In genomic region chr11:64023731-64024710, GRCh38 we compare ENCODE assay signal across 22 cellular contexts. TPM values are rescaled to one million over a fixed set of nuclear protein-coding genes. Genes with fewer than 3 reads are reported as not detected.
DNase-seq lines count a peak whose midpoint lies in the region; ATAC-seq and TF ChIP-seq lines count a peak whose summit lies in the region.
"Had no signal": no experiment of that assay in that cellular context is flagged by ENCODE, and none has a peak within 500 bp of the region (broad histone marks: within the 10 kb centered on the region; RNA-seq: fewer than 3 reads in every experiment).

No MANE protein-coding gene starts in this region.

- H3K4me3 Mint-ChIP-seq in neural progenitor cell, result no peak overlapping the region
- H3K4me3 Mint-ChIP-seq: activated CD4-positive, alpha-beta memory T cell treated with anti-CD3 and anti-CD28 coated beads, Interleukin-2, amount 10 ng/mL, durations not matched to agents 7 days and 5 days; CD8-positive, alpha-beta T cell; stimulated activated naive CD8-positive, alpha-beta T cell treated with anti-CD3 and anti-CD28 coated beads, Interleukin-15, amount 100 ng/mL, for 72 hours had no signal

- peak overlapping the region; percentile 75 for H3K27ac Mint-ChIP-seq in neural progenitor cell
- H3K27ac Mint-ChIP-seq: activated CD4-positive, alpha-beta memory T cell treated with anti-CD3 and anti-CD28 coated beads, Interleukin-2, amount 10 ng/mL, durations not matched to agents 7 days and 5 days; CD8-positive, alpha-beta T cell; stimulated activated naive CD8-positive, alpha-beta T cell treated with anti-CD3 and anti-CD28 coated beads, Interleukin-15, amount 100 ng/mL, for 72 hours had no signal

- no peaks in the 10 kb centered on the region for H3K36me3 Mint-ChIP-seq in neural progenitor cell
- H3K36me3 Mint-ChIP-seq: CD8-positive, alpha-beta T cell had no signal

- H3K27ac ChIP-seq in heart right ventricle, result peak overlapping the region in 8 of 10 donors; percentile 39 to 78 (median 58)
- H3K27ac ChIP-seq in neural progenitor cell, result no peak overlapping the region
- no peak overlapping the region for H3K27ac ChIP-seq in brain microvascular endothelial cell
- H3K27ac ChIP-seq: ascending aorta, HL-60, tibial nerve had no signal

- H3F3A ChIP-seq in neural progenitor cell (ENCODE audit: low read depth), result peaks cover 13% of the 10 kb centered on the region

- DNase-seq in NT2/D1 (ENCODE audit: low read depth, low spot score) (peak; percentile 68), heart right ventricle (no peak), neural progenitor cell (ENCODE audit: low spot score) (no peak), brain microvascular endothelial cell (no peak)
- DNase-seq: activated CD4-positive, alpha-beta memory T cell treated with anti-CD3 and anti-CD28 coated beads, Interleukin-2, amount 10 ng/mL, durations not matched to agents 7 days and 5 days; activated naive CD4-positive, alpha-beta T cell treated with Interleukin-2 at 50 U/mL for 16 hours; CD8-positive, alpha-beta T cell; effector CD8-positive, alpha-beta T cell; GOT3; MG63; midbrain; NCI-H1436 treated with DMSO at 0.1 percent for 48 hours; NCI-H524 treated with DMSO at 0.1 percent for 48 hours; stimulated activated CD4-positive, alpha-beta T cell treated with anti-CD3 and anti-CD28 coated beads, Interleukin-4, amount 100 ng/mL, for 24 hours; stimulated activated naive CD8-positive, alpha-beta T cell treated with anti-CD3 and anti-CD28 coated beads, Interleukin-15, amount 100 ng/mL, for 72 hours; T1000 had no signal

- H2AFZ ChIP-seq in neural progenitor cell (replicated peaks), result no peak overlapping the region

- H4K20me1 ChIP-seq in neural progenitor cell (ENCODE audit: low read depth), result peaks cover 10% of the 10 kb centered on the region

- peaks cover 11% of the 10 kb centered on the region for H3K27me3 ChIP-seq in NT2/D1 (ENCODE audit: insufficient read depth, insufficient read length)
- H3K27me3 ChIP-seq in heart right ventricle, result peaks cover 0 to 8% (median 0%) of the 10 kb centered on the region in 7 donors
- peaks cover 7% of the 10 kb centered on the region for H3K27me3 ChIP-seq in neural progenitor cell
- no peaks in the 10 kb centered on the region for H3K27me3 ChIP-seq in brain microvascular endothelial cell (replicated peaks)
- H3K27me3 ChIP-seq: ascending aorta, MG63 had no signal

- intact Hi-C loops in heart right ventricle (cut with DNase I), result no loop called here

- H3K27me3 Mint-ChIP-seq in neural progenitor cell (ENCODE audit: insufficient read depth, low read depth), result peaks cover 7% of the 10 kb centered on the region

- H3K4me1 Mint-ChIP-seq in neural progenitor cell, result peaks cover 66% of the 10 kb centered on the region
- H3K4me1 Mint-ChIP-seq: activated CD4-positive, alpha-beta memory T cell treated with anti-CD3 and anti-CD28 coated beads, Interleukin-2, amount 10 ng/mL, durations not matched to agents 7 days and 5 days had no signal

- H3K4me3 ChIP-seq in NT2/D1 (ENCODE audit: insufficient read length, low read depth) (no peak overlapping the region), heart right ventricle (no peak overlapping the region), neural progenitor cell (no peak overlapping the region), brain microvascular endothelial cell (ENCODE audit: low read depth, low read length) (no peak overlapping the region)
- H3K4me3 ChIP-seq: ascending aorta, MG63, smooth muscle cell, tibial nerve had no signal

- H3K79me2 ChIP-seq in neural progenitor cell (ENCODE audit: low read depth), result no peaks in the 10 kb centered on the region

- H3K4me1 ChIP-seq in NT2/D1 (ENCODE audit: insufficient read depth, insufficient read length) (peaks cover 50% of the 10 kb centered on the region), heart right ventricle (peaks cover 2 to 43% (median 17%) of the 10 kb centered on the region in 9 donors), neural progenitor cell (peaks cover 32% of the 10 kb centered on the region)

- no peaks in the 10 kb centered on the region for H3K9me3 Mint-ChIP-seq in neural progenitor cell
- H3K9me3 Mint-ChIP-seq: activated CD4-positive, alpha-beta memory T cell treated with anti-CD3 and anti-CD28 coated beads, Interleukin-2, amount 10 ng/mL, durations not matched to agents 7 days and 5 days; CD8-positive, alpha-beta T cell; stimulated activated naive CD8-positive, alpha-beta T cell treated with anti-CD3 and anti-CD28 coated beads, Interleukin-15, amount 100 ng/mL, for 72 hours had no signal

- no peak overlapping the region for H3K9ac ChIP-seq in NT2/D1 (ENCODE audit: insufficient read length, low read depth)
- no peak overlapping the region for H3K9ac ChIP-seq in neural progenitor cell

- ATAC-seq in heart right ventricle (peak in 2 of 8 donors; percentile 21 to 43), GM18502 (IDR thresholded peaks at IDR 0.05; ENCODE audit: poor library complexity, unreplicated experiment) (no peak)
- ATAC-seq: CD8-positive, alpha-beta T cell; left lobe of liver; stimulated activated naive CD8-positive, alpha-beta T cell treated with anti-CD3 and anti-CD28 coated beads, Interleukin-15, amount 100 ng/mL, for 72 hours had no signal

- WGBS in heart right ventricle, 2 donors, result 77 to 81% methylated on average over 19 of the region's 19 CpGs

- in situ Hi-C loops in brain microvascular endothelial cell (cut with HindIII; ENCODE audit: low pct_ligation_motif_present, low sequenced_read_pairs), result no loop called here

- H3K9me3 ChIP-seq in NT2/D1 (ENCODE audit: insufficient read depth, low read length) (no peaks in the 10 kb centered on the region), heart right ventricle (no peaks in the 10 kb centered on the region), neural progenitor cell (ENCODE audit: low read depth) (no peaks in the 10 kb centered on the region)
- H3K9me3 ChIP-seq: ascending aorta, MG63, tibial nerve had no signal

- H3K4me2 ChIP-seq in neural progenitor cell, result no peak overlapping the region
- H3K4me2 ChIP-seq: smooth muscle cell had no signal

- no peak for TF ChIP-seq CTCF in heart right ventricle (IDR thresholded peaks at IDR 0.05)
- TF ChIP-seq CTCF in neural progenitor cell (IDR thresholded peaks at IDR 0.05), result no peak
- TF ChIP-seq CTCF in brain microvascular endothelial cell (IDR thresholded peaks at IDR 0.05; ENCODE audit: low read depth, low read length, missing control alignments), result no peak

- H3K36me3 ChIP-seq in NT2/D1 (ENCODE audit: insufficient read depth, insufficient read length, low read length) (no peaks in the 10 kb centered on the region), heart right ventricle (no peaks in the 10 kb centered on the region), neural progenitor cell (no peaks in the 10 kb centered on the region), brain microvascular endothelial cell (replicated peaks) (no peaks in the 10 kb centered on the region)
- H3K36me3 ChIP-seq: ascending aorta, MG63, tibial nerve had no signal

RNA-seq across cellular contexts. Expression of gene FLRT1, which starts 11.7 kb away (rescaled TPM):
- total RNA-seq in heart right ventricle (under 1 TPM; 0.17 to 0.83 (median 0.39) TPM), neural progenitor cell (ENCODE audit: low replicate concordance) (0.11 and 0.12 TPM in 2 replicates)
- polyA plus RNA-seq in heart right ventricle, result under 1 TPM; 0.22 to 0.44 TPM
- total RNA-seq: CD8-positive, alpha-beta T cell; left lobe of liver had no signal

RNA-seq across cellular contexts. Expression of gene OTUB1, which starts 37.8 kb away (rescaled TPM):
- total RNA-seq in heart right ventricle, result 10 to 100 TPM; 47.0 to 58.2 (median 49.8) TPM
- polyA plus RNA-seq in heart right ventricle, result 10 to 100 TPM; 34.9 to 87.0 TPM
- 51.3 and 84.8 TPM in 2 replicates for total RNA-seq in neural progenitor cell (ENCODE audit: low replicate concordance)

RNA-seq across cellular contexts. Expression of gene COX8A, which starts 49.6 kb away (rescaled TPM):
- total RNA-seq in heart right ventricle (1,000 to 10,000 TPM in 6 of 10 donors, 100 to 1,000 TPM in 4; 868 to 1,274 (median 1,041) TPM), neural progenitor cell (ENCODE audit: low replicate concordance) (86.0 and 337 TPM in 2 replicates)
- polyA plus RNA-seq in heart right ventricle, result 1,000 to 10,000 TPM; 1,312 to 2,481 TPM

Comparison
In these comparisons a context has a peak if more than half of its experiments do, and no peak if none do; other contexts are left out.
1. H3K27ac ChIP-seq: peak in heart right ventricle (8 of 10); none in neural progenitor cell (single experiment) and brain microvascular endothelial cell (single experiment).